7 cellular contexts compared by ENCODE assay signal in genomic region chr6:26305097-26305841, GRCh38. TPM values are rescaled to one million over a fixed set of nuclear protein-coding genes. Genes with fewer than 3 reads are reported as not detected.
A peak's percentile ranks its signal among the peaks of the same experiment; 100 is the strongest.
DNase-seq lines count a peak whose midpoint lies in the region; ATAC-seq, FAIRE-seq and TF ChIP-seq lines count a peak whose summit lies in the region.

No MANE protein-coding gene starts in this region.

- no peak for TF ChIP-seq EP300 in Ishikawa (IDR thresholded peaks at IDR 0.05; ENCODE audit: borderline replicate concordance)
- no peak for TF ChIP-seq EP300 in HepG2 (IDR thresholded peaks at IDR 0.05; ENCODE audit: low read depth in 2 of 2, low read length in 2 of 2)
- TF ChIP-seq EP300 in HepG2 (CRISPR knock-in tag; IDR thresholded peaks at IDR 0.05; ENCODE audit: borderline replicate concordance): no peak

- ATAC-seq in GM18907 (IDR thresholded peaks at IDR 0.05; ENCODE audit: unreplicated experiment) (peak; percentile 40), HepG2 (peak; percentile 74)

- POLR2A ChIA-PET in HepG2 (lab: Yijun Ruan, JAX): interaction anchor here (0.6 to 1.1 kb wide), 5 partner anchors 9 to 88 kb away, joined by 3 to 11 read pairs (median 3); a partner anchor contains a TSS

- no TSS peak for BruUV-seq in HepG2 (replicated peaks; lab: Mats Ljungman, UMichigan)

- no peaks in the 10 kb centered on the region for H3K36me3 ChIP-seq in colonic mucosa
- no peaks in the 10 kb centered on the region for H3K36me3 ChIP-seq in HepG2 (replicated peaks in 1 of 2; ENCODE audit: control insufficient read depth in 1 of 2, insufficient read depth in 2 of 2, low read length in 2 of 2)

- WGBS in HepG2 (ENCODE audit: low lambda C conversion rate): 24% methylated on average over 22 of the region's 22 CpGs

- peak overlapping the region; percentile 68 for H3K4me2 ChIP-seq in HepG2 (ENCODE audit: low read depth, low read length)

- CTCF ChIA-PET in HepG2 (lab: Yijun Ruan, JAX; ENCODE audit: low intra/inter-chr PET ratio, low total read pairs): no interaction called here

- no peak overlapping the region for H2AFZ ChIP-seq in HepG2 (ENCODE audit: low read length)

- TF ChIP-seq CTCF in colonic mucosa (IDR thresholded peaks at IDR 0.05) (no peak), HepG2 (CRISPR knock-in tag; IDR thresholded peaks at IDR 0.05) (no peak)

- in situ Hi-C loops in HepG2 (cut with HindIII; ENCODE audit: extremely low pct_ligation_motif_present, low pct_unique_long_range_greater_than_20kb): loop anchor here (25.0 kb wide), 1 partner anchor 1207 kb away; no protein-coding TSS in a partner anchor

- TF ChIP-seq RAD21 in Ishikawa (IDR thresholded peaks at IDR 0.05; ENCODE audit: low read depth): no peak
- TF ChIP-seq RAD21 in HepG2 (CRISPR knock-in tag; IDR thresholded peaks at IDR 0.05): no peak

- no peaks in the 10 kb centered on the region for H4K20me1 ChIP-seq in HepG2 (ENCODE audit: insufficient read depth, low read length)

- H3K9me3 ChIP-seq in colonic mucosa (no peaks in the 10 kb centered on the region), HepG2 (ENCODE audit: low read length) (no peaks in the 10 kb centered on the region)

- peak; percentile 92 for FAIRE-seq in HepG2 (lab: Jason Lieb, UNC)

- no peak for TF ChIP-seq POLR2A in HepG2 (IDR thresholded peaks at IDR 0.05; ENCODE audit: insufficient read depth in 1 of 2, low read depth in 2 of 2, low read length in 2 of 2)

- intact Hi-C loops in colonic mucosa (cut with DNase I) (no loop called here), HepG2 (cut with micrococcal nuclease; ENCODE audit: unreplicated experiment) (no loop called here)

- peak overlapping the region; percentile 29 for H3K4me3 ChIP-seq in colonic mucosa
- H3K4me3 ChIP-seq in HepG2 (replicated peaks in 1 of 3; ENCODE audit: insufficient read depth in 1 of 3, low read depth in 2 of 3, low read length in 3 of 3): peak overlapping the region; percentile 4 to 44 (median 34); a peak in 5 of 6 replicates

- H3K27ac ChIP-seq in colonic mucosa: peak overlapping the region; percentile 63
- H3K27ac ChIP-seq in HepG2 (ENCODE audit: extremely low read length, insufficient read depth, low read length): no peak overlapping the region

- DNase-seq in activated CD4-positive, CD25-positive, alpha-beta regulatory T cell treated with anti-CD3 and anti-CD28 coated beads, Interleukin-2, amount 50 U/mL, for 72 hours: peak; percentile 66
- DNase-seq in colonic mucosa (peak; percentile 76), HepG2 (ENCODE audit: low spot score) (peak; percentile 77), GM19240 (ENCODE audit: insufficient read length, low spot score) (no peak)
- DNase-seq in stimulated activated CD4-positive, alpha-beta T cell treated with anti-CD3 and anti-CD28 coated beads, Interleukin-4, amount 100 ng/mL, for 48 hours (ENCODE audit: low read depth in 2 of 2): peak; percentile 69 to 73

- H3K27me3 ChIP-seq in colonic mucosa: no peaks in the 10 kb centered on the region
- H3K27me3 ChIP-seq in HepG2 (ENCODE audit: control insufficient read depth in 1 of 2, insufficient read depth in 2 of 2, low read length in 2 of 2): no peaks in the 10 kb centered on the region

- H3K9ac ChIP-seq in colonic mucosa (ENCODE audit: low read depth in 2 of 2, low read length in 2 of 2): peak overlapping the region; percentile 70 to 89
- H3K9ac ChIP-seq in HepG2 (ENCODE audit: insufficient read depth, low read depth, low read length): peak overlapping the region; percentile 5; the same call in 1 of the 2 replicates

- no peaks in the 10 kb centered on the region for H3K4me1 ChIP-seq in colonic mucosa
- H3K4me1 ChIP-seq in HepG2 (ENCODE audit: insufficient read depth, low read length): peaks cover 70% of the 10 kb centered on the region

- H3K79me2 ChIP-seq in HepG2 (ENCODE audit: insufficient read depth, low read length): no peaks in the 10 kb centered on the region

TF ChIP-seq in Ishikawa, 13 proteins besides CTCF, POLR2A, EP300 and RAD21:
- TF ChIP-seq CEBPB (IDR thresholded peaks at IDR 0.05) (peak; percentile 31; the same call in 1 of the 2 replicates), TEAD4 (IDR thresholded peaks at IDR 0.05) (peak; percentile 88), EGR1 (IDR thresholded peaks at IDR 0.05) (no peak), USF1 (IDR thresholded peaks at IDR 0.05) (peak; percentile 55)

TF ChIP-seq in HepG2, 621 proteins besides CTCF, POLR2A, EP300 and RAD21 (continues in another document):
- no peak for TF ChIP-seq IKZF1 (IDR thresholded peaks at IDR 0.05)
- no peak for TF ChIP-seq GTF3A (CRISPR knock-in tag; conservative IDR thresholded peaks at IDR 0.05)
- no peak for TF ChIP-seq EHMT2 (IDR thresholded peaks at IDR 0.05; ENCODE audit: borderline replicate concordance, low read depth, low read length)
- TF ChIP-seq JUND (CRISPR knock-in tag; IDR thresholded peaks at IDR 0.05): no peak
- no peak; the same call in 1 of the 2 replicates for TF ChIP-seq ZNF589 (CRISPR knock-in tag; conservative IDR thresholded peaks at IDR 0.05)
- no peak for TF ChIP-seq TBP (CRISPR knock-in tag; IDR thresholded peaks at IDR 0.05)
- no peak for TF ChIP-seq PHF21A (CRISPR knock-in tag; IDR thresholded peaks at IDR 0.05)
- TF ChIP-seq ZNF382 (CRISPR knock-in tag; IDR thresholded peaks at IDR 0.05; ENCODE audit: borderline replicate concordance): no peak
- TF ChIP-seq SOX13 (IDR thresholded peaks at IDR 0.05): 0 out of 2 replicates have a peak, but pooled peaks have one; percentile 12
- TF ChIP-seq SOX13 (CRISPR knock-in tag; conservative IDR thresholded peaks at IDR 0.05 in 1 of 2, IDR thresholded peaks at IDR 0.05 in 1 of 2): peak in 1 of 2 experiments; percentile 53; a peak in 2 of 4 replicates
- no peak for TF ChIP-seq SP1 (IDR thresholded peaks at IDR 0.05)
- no peak for TF ChIP-seq SP1 (CRISPR knock-in tag; IDR thresholded peaks at IDR 0.05)
- TF ChIP-seq KMT2B (CRISPR knock-in tag; IDR thresholded peaks at IDR 0.05): peak; percentile 54; the same call in 1 of the 2 replicates
- 0 out of 2 replicates have a peak, but pooled peaks have one; percentile 46 for TF ChIP-seq ZNF12 (CRISPR knock-in tag; IDR thresholded peaks at IDR 0.05)
- no peak for TF ChIP-seq RBFOX2 (IDR thresholded peaks at IDR 0.05; ENCODE audit: low read depth, low read length)

RNA-seq across cellular contexts. Expression of gene BTN3A2, which starts 59.7 kb away (rescaled TPM):
- 10 to 100 TPM; 41.7 to 53.3 TPM for total RNA-seq in colonic mucosa
- 18.9 and 21.3 TPM in 2 replicates for total RNA-seq in HepG2 (2016; rRNA removed; fragmentation: Illumina TruSeq; extraction: Trizol)
- 3.4 and 4.3 TPM in 2 replicates for total RNA-seq in HepG2 (2016; cell fraction: cytosol; rRNA removed; fragmentation: Illumina TruSeq; extraction: Trizol; ENCODE audit: low read depth)
- 17.8 and 20.4 TPM in 2 replicates for total RNA-seq in HepG2 (2016; cell fraction: insoluble cytoplasmic fraction; rRNA removed; fragmentation: Illumina TruSeq; extraction: Trizol)
- total RNA-seq in HepG2 (2016; cell fraction: membrane; rRNA removed; fragmentation: Illumina TruSeq; extraction: Trizol): 13.3 and 13.9 TPM in 2 replicates
- total RNA-seq in HepG2 (2016; cell fraction: nucleus; rRNA removed; fragmentation: Illumina TruSeq; extraction: Trizol): 16.6 and 20.6 TPM in 2 replicates
- 36.2 and 36.3 TPM in 2 replicates for polyA plus RNA-seq in HepG2 (2011; rRNA removed)
- polyA plus RNA-seq in HepG2 (2011; cell fraction: cytosol; rRNA removed): 28.2 and 31.2 TPM in 2 replicates
- 36.5 and 54.5 TPM in 2 replicates for polyA plus RNA-seq in HepG2 (2011; cell fraction: nucleus; rRNA removed)
- 22.7 and 24.1 TPM in 2 replicates for polyA plus RNA-seq in HepG2 (2012)
- 3.2 and 3.3 TPM in 2 replicates for polyA plus RNA-seq in HepG2 (2016; cell fraction: cytosol; fragmentation: Illumina TruSeq; extraction: Trizol; ENCODE audit: low read depth)
- 14.2 and 14.4 TPM in 2 replicates for polyA plus RNA-seq in HepG2 (2016; cell fraction: insoluble cytoplasmic fraction; fragmentation: Illumina TruSeq; extraction: Trizol; ENCODE audit: low read depth)
- 8.3 and 9.3 TPM in 2 replicates for polyA plus RNA-seq in HepG2 (2016; cell fraction: membrane; fragmentation: Illumina TruSeq; extraction: Trizol; ENCODE audit: low read depth)
- polyA plus RNA-seq in HepG2 (2016; cell fraction: nucleus; fragmentation: Illumina TruSeq; extraction: Trizol; ENCODE audit: insufficient read depth, low read depth): 33.8 and 37.9 TPM in 2 replicates
- 35.9 and 51.8 TPM in 2 replicates for polyA minus RNA-seq in HepG2 (2011; rRNA and poly(A)+ RNA removed; ENCODE audit: low replicate concordance)
- polyA minus RNA-seq in HepG2 (2011; cell fraction: cytosol; rRNA and poly(A)+ RNA removed): 12.0 and 17.2 TPM in 2 replicates
- 21.9 and 35.8 TPM in 2 replicates for polyA minus RNA-seq in HepG2 (2011; cell fraction: nucleus; rRNA and poly(A)+ RNA removed)
